Comparison of ENCODE assay signal across 1 cellular context in the genomic region with DNA sequence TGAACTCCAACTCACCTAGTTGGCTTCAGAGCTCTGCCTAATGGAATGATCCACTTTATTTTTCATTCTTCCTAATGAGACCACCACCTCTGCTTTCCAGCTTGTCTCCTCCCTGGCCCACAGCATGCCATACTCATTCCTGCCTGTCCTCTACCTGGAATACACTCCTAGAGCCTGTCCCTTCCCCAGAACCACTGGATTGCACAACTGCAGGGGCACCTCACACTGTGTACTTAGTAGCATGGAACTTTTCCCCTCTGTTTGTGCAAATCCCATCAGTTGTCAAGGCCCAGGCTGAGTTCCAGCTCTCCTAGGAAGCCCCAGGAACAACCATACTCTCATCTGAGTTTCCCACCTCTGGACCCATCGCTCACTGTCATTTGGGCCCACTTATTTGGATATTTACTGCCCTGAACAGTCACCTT.
TF ChIP-seq lines count a peak whose summit lies in the region.

No MANE protein-coding gene starts in this region.

TF ChIP-seq in HepG2, 621 proteins besides CTCF, POLR2A, EP300 and RAD21 (continued from another document):
- TF ChIP-seq, protein P1, sequence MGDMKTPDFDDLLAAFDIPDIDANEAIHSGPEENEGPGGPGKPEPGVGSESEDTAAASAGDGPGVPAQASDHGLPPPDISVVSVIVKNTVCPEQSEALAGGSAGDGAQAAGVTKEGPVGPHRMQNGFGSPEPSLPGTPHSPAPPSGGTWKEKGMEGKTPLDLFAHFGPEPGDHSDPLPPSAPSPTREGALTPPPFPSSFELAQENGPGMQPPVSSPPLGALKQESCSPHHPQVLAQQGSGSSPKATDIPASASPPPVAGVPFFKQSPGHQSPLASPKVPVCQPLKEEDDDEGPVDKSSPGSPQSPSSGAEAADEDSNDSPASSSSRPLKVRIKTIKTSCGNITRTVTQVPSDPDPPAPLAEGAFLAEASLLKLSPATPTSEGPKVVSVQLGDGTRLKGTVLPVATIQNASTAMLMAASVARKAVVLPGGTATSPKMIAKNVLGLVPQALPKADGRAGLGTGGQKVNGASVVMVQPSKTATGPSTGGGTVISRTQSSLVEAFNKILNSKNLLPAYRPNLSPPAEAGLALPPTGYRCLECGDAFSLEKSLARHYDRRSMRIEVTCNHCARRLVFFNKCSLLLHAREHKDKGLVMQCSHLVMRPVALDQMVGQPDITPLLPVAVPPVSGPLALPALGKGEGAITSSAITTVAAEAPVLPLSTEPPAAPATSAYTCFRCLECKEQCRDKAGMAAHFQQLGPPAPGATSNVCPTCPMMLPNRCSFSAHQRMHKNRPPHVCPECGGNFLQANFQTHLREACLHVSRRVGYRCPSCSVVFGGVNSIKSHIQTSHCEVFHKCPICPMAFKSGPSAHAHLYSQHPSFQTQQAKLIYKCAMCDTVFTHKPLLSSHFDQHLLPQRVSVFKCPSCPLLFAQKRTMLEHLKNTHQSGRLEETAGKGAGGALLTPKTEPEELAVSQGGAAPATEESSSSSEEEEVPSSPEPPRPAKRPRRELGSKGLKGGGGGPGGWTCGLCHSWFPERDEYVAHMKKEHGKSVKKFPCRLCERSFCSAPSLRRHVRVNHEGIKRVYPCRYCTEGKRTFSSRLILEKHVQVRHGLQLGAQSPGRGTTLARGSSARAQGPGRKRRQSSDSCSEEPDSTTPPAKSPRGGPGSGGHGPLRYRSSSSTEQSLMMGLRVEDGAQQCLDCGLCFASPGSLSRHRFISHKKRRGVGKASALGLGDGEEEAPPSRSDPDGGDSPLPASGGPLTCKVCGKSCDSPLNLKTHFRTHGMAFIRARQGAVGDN (CRISPR knock-in tag; IDR thresholded peaks at IDR 0.05): peak; percentile 43; the same call in 1 of the 2 replicates
- TF ChIP-seq, protein P2, sequence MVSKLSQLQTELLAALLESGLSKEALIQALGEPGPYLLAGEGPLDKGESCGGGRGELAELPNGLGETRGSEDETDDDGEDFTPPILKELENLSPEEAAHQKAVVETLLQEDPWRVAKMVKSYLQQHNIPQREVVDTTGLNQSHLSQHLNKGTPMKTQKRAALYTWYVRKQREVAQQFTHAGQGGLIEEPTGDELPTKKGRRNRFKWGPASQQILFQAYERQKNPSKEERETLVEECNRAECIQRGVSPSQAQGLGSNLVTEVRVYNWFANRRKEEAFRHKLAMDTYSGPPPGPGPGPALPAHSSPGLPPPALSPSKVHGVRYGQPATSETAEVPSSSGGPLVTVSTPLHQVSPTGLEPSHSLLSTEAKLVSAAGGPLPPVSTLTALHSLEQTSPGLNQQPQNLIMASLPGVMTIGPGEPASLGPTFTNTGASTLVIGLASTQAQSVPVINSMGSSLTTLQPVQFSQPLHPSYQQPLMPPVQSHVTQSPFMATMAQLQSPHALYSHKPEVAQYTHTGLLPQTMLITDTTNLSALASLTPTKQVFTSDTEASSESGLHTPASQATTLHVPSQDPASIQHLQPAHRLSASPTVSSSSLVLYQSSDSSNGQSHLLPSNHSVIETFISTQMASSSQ (IDR thresholded peaks at IDR 0.05; ENCODE audit: low read depth): no peak
- TF ChIP-seq, protein P2 (CRISPR knock-in tag; IDR thresholded peaks at IDR 0.05; ENCODE audit: borderline replicate concordance): peak; percentile 75; the same call in 1 of the 2 replicates
- TF ChIP-seq MYC (CRISPR knock-in tag; IDR thresholded peaks at IDR 0.05; ENCODE audit: borderline replicate concordance) (peak; percentile 23; the same call in 1 of the 2 replicates), ZNF556 (CRISPR knock-in tag; IDR thresholded peaks at IDR 0.05; ENCODE audit: borderline replicate concordance) (peak; percentile 68; the same call in 1 of the 2 replicates), SAP130 (CRISPR knock-in tag; IDR thresholded peaks at IDR 0.05; ENCODE audit: low read depth) (peak; percentile 77), ERF (CRISPR knock-in tag; IDR thresholded peaks at IDR 0.05) (peak; percentile 49; the same call in 1 of the 2 replicates), CCDC6 (CRISPR knock-in tag; IDR thresholded peaks at IDR 0.05) (0 out of 2 replicates have a peak, but pooled peaks have one; percentile 65), SMARCC2 (IDR thresholded peaks at IDR 0.05) (no peak), ZNF557 (CRISPR knock-in tag; IDR thresholded peaks at IDR 0.05) (0 out of 2 replicates have a peak, but pooled peaks have one; percentile 37), ZNF614 (CRISPR knock-in tag; IDR thresholded peaks at IDR 0.05; ENCODE audit: borderline replicate concordance) (peak; percentile 86; the same call in 1 of the 2 replicates), CAMTA2 (CRISPR knock-in tag; IDR thresholded peaks at IDR 0.05; ENCODE audit: borderline replicate concordance) (no peak), SPEN (CRISPR knock-in tag; IDR thresholded peaks at IDR 0.05; ENCODE audit: low read depth) (peak; percentile 34; the same call in 1 of the 2 replicates), ZNF3 (CRISPR knock-in tag; IDR thresholded peaks at IDR 0.05) (0 out of 2 replicates have a peak, but pooled peaks have one; percentile 48), HOXA3 (CRISPR knock-in tag; IDR thresholded peaks at IDR 0.05) (peak; percentile 75), MEF2D (CRISPR knock-in tag; IDR thresholded peaks at IDR 0.05) (peak; percentile 70; the same call in 1 of the 2 replicates), MIER2 (CRISPR knock-in tag; IDR thresholded peaks at IDR 0.05) (peak; percentile 57; the same call in 1 of the 2 replicates), ETV5 (CRISPR knock-in tag; IDR thresholded peaks at IDR 0.05; ENCODE audit: borderline replicate concordance) (peak; percentile 42; the same call in 1 of the 2 replicates), GATAD1 (CRISPR knock-in tag; IDR thresholded peaks at IDR 0.05) (peak; percentile 47; the same call in 1 of the 2 replicates), SALL1 (CRISPR knock-in tag; IDR thresholded peaks at IDR 0.05) (peak; percentile 95)
- TF ChIP-seq, protein P3, sequence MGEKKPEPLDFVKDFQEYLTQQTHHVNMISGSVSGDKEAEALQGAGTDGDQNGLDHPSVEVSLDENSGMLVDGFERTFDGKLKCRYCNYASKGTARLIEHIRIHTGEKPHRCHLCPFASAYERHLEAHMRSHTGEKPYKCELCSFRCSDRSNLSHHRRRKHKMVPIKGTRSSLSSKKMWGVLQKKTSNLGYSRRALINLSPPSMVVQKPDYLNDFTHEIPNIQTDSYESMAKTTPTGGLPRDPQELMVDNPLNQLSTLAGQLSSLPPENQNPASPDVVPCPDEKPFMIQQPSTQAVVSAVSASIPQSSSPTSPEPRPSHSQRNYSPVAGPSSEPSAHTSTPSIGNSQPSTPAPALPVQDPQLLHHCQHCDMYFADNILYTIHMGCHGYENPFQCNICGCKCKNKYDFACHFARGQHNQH (CRISPR knock-in tag; IDR thresholded peaks at IDR 0.05): 0 out of 2 replicates have a peak, but pooled peaks have one; percentile 50
- TF ChIP-seq, protein P4, sequence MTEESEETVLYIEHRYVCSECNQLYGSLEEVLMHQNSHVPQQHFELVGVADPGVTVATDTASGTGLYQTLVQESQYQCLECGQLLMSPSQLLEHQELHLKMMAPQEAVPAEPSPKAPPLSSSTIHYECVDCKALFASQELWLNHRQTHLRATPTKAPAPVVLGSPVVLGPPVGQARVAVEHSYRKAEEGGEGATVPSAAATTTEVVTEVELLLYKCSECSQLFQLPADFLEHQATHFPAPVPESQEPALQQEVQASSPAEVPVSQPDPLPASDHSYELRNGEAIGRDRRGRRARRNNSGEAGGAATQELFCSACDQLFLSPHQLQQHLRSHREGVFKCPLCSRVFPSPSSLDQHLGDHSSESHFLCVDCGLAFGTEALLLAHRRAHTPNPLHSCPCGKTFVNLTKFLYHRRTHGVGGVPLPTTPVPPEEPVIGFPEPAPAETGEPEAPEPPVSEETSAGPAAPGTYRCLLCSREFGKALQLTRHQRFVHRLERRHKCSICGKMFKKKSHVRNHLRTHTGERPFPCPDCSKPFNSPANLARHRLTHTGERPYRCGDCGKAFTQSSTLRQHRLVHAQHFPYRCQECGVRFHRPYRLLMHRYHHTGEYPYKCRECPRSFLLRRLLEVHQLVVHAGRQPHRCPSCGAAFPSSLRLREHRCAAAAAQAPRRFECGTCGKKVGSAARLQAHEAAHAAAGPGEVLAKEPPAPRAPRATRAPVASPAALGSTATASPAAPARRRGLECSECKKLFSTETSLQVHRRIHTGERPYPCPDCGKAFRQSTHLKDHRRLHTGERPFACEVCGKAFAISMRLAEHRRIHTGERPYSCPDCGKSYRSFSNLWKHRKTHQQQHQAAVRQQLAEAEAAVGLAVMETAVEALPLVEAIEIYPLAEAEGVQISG (CRISPR knock-in tag; IDR thresholded peaks at IDR 0.05): peak; percentile 64
- TF ChIP-seq, protein P5, sequence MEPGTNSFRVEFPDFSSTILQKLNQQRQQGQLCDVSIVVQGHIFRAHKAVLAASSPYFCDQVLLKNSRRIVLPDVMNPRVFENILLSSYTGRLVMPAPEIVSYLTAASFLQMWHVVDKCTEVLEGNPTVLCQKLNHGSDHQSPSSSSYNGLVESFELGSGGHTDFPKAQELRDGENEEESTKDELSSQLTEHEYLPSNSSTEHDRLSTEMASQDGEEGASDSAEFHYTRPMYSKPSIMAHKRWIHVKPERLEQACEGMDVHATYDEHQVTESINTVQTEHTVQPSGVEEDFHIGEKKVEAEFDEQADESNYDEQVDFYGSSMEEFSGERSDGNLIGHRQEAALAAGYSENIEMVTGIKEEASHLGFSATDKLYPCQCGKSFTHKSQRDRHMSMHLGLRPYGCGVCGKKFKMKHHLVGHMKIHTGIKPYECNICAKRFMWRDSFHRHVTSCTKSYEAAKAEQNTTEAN (CRISPR knock-in tag; conservative IDR thresholded peaks at IDR 0.05): peak; percentile 94
